9 cellular contexts compared by ENCODE assay signal in genomic region chr1:1540015-1540816, GRCh38. TPM values are rescaled to one million over a fixed set of nuclear protein-coding genes. Genes with fewer than 3 reads are reported as not detected.
DNase-seq lines count a peak whose midpoint lies in the region; ATAC-seq and TF ChIP-seq lines count a peak whose summit lies in the region.
"Had no signal": no experiment of that assay in that cellular context is flagged by ENCODE, and none has a peak within 500 bp of the region (broad histone marks: within the 10 kb centered on the region; RNA-seq: fewer than 3 reads in every experiment).

Gene TMEM240, minus strand, starts transcription at chr1:1540624. Its CDS starts 278 bp downstream, at chr1:1540346.

- H3K27ac ChIP-seq in colonic mucosa: no peak within 1 kb of the TSS
- no peak within 1 kb of the TSS for H3K27ac ChIP-seq in SJCRH30
- H3K27ac ChIP-seq: KMS-11 had no signal

- H3K9ac ChIP-seq in colonic mucosa (ENCODE audit: low read depth in 2 of 2, low read length in 2 of 2): peak within 1 kb of the TSS in 1 of 2 donors; percentile 66
- H3K9ac ChIP-seq: KMS-11 had no signal

- H3K36me3 ChIP-seq in colonic mucosa (no peaks in the 10 kb centered on the region), SJCRH30 (peaks cover 51% of the 10 kb centered on the region)

- in situ Hi-C loops in GM13976 (cut with MboI; ENCODE audit: low sequenced_read_pairs, unreplicated experiment): no loop called here

- no peak for TF ChIP-seq CTCF in GM13976 (IDR thresholded peaks at IDR 0.05; ENCODE audit: borderline replicate concordance, control extremely low read depth, extremely low read depth, insufficient read depth, missing control alignments)
- no peak for TF ChIP-seq CTCF in colonic mucosa (IDR thresholded peaks at IDR 0.05)

- no peaks in the 10 kb centered on the region for H3K27me3 ChIP-seq in colonic mucosa
- H3K27me3 ChIP-seq in SJCRH30: no peaks in the 10 kb centered on the region

- DNase-seq in GM13976 (ENCODE audit: low spot score) (peak; percentile 85), colonic mucosa (peak; percentile 64), kidney glomerular epithelial cell (lab: John Stamatoyannopoulos, UW) (peak; percentile 3), SJCRH30 (no peak)
- peak; percentile 52 to 54 for DNase-seq in activated CD4-positive, alpha-beta T cell treated with anti-CD3 and anti-CD28 coated beads for 4 hours
- DNase-seq in stimulated activated CD4-positive, alpha-beta T cell treated with anti-CD3 and anti-CD28 coated beads, Interleukin-1b, Interleukin-23, amount 100 ng/mL, for 24 hours (ENCODE audit: low read depth in 4 of 4, low spot score in 1 of 4): peak in 3 of 4 experiments; percentile 44 to 63 (median 45)

- H3K9me3 ChIP-seq in colonic mucosa (no peaks in the 10 kb centered on the region), SJCRH30 (replicated peaks) (no peaks in the 10 kb centered on the region; the same call in 1 of the 2 replicates)

- intact Hi-C loops in colonic mucosa (cut with DNase I): no loop called here

- ATAC-seq in HG02623 (IDR thresholded peaks at IDR 0.05; ENCODE audit: unreplicated experiment) (no peak), GM21367 (IDR thresholded peaks at IDR 0.05; ENCODE audit: unreplicated experiment) (no peak)

- H3K4me1 ChIP-seq in colonic mucosa (peaks cover 4% of the 10 kb centered on the region), SJCRH30 (no peaks in the 10 kb centered on the region)

- peak within 1 kb of the TSS; percentile 36 for H3K4me3 ChIP-seq in colonic mucosa
- H3K4me3 ChIP-seq in SJCRH30: no peak within 1 kb of the TSS

RNA-seq across cellular contexts. Expression of gene TMEM240, which starts in this region (rescaled TPM):
- under 1 TPM; 0.77 to 0.91 TPM for total RNA-seq in colonic mucosa
- total RNA-seq in SJCRH30 (2014; rRNA removed; shearing (Covaris generic)): 1.5 and 1.9 TPM in 2 replicates

Comparison
In these comparisons a context has a peak if more than half of its experiments do, and no peak if none do; other contexts are left out.
1. Peak in DNase-seq and H3K4me3 ChIP-seq in colonic mucosa; RNA of the gene not detected or under 1 TPM.
2. DNase-seq: peak in GM13976 (single experiment), activated CD4-positive, alpha-beta T cell treated with anti-CD3 and anti-CD28 coated beads for 4 hours (2 of 2), kidney glomerular epithelial cell (single experiment) and stimulated activated CD4-positive, alpha-beta T cell treated with anti-CD3 and anti-CD28 coated beads, Interleukin-1b, Interleukin-23, amount 100 ng/mL, for 24 hours (3 of 4); none in SJCRH30 (0 of 2).